13 cellular contexts compared by ENCODE assay signal in genomic region chr17:13735861-13736260, GRCh38.
"Had no signal": no experiment of that assay in that cellular context is flagged by ENCODE, and none has a peak within 500 bp of the region (broad histone marks: within the 10 kb centered on the region; RNA-seq: fewer than 3 reads in every experiment).

No MANE protein-coding gene starts in this region.

- H3K27ac Mint-ChIP-seq: activated naive CD8-positive, alpha-beta T cell treated with anti-CD3 and anti-CD28 coated beads, Interleukin-2, amount 50 U/mL, for 24 hours; activated T-helper 17 cell treated with anti-CD3 and anti-CD28 coated beads, Interleukin-2, amount 50 U/mL, for 72 hours had no signal

- H3K36me3 ChIP-seq: pancreas had no signal

- H3K9me3 Mint-ChIP-seq: activated T-helper 17 cell treated with anti-CD3 and anti-CD28 coated beads, Interleukin-2, amount 50 U/mL, for 72 hours had no signal

- H3K4me3 Mint-ChIP-seq: activated naive CD8-positive, alpha-beta T cell treated with anti-CD3 and anti-CD28 coated beads, Interleukin-2, amount 50 U/mL, for 24 hours; activated T-helper 17 cell treated with anti-CD3 and anti-CD28 coated beads, Interleukin-2, amount 50 U/mL, for 72 hours; neural crest cell had no signal

- H3K4me1 ChIP-seq: pancreas had no signal

- H3K27ac ChIP-seq: epithelial cell of prostate, pancreas had no signal

- ATAC-seq: activated naive CD8-positive, alpha-beta T cell treated with anti-CD3 and anti-CD28 coated beads, Interleukin-2, amount 50 U/mL, for 24 hours; activated T-helper 17 cell treated with anti-CD3 and anti-CD28 coated beads, Interleukin-2, amount 50 U/mL, for 72 hours; left lobe of liver; pancreas; sciatic nerve had no signal

- H3K4me3 ChIP-seq: pancreas had no signal

- DNase-seq: activated CD4-positive, alpha-beta T cell treated with anti-CD3 and anti-CD28 coated beads for 1 hour; activated CD4-positive, alpha-beta T cell treated with anti-CD3 and anti-CD28 coated beads, Interleukin-2, amount 50 U/mL, for 48 hours; activated naive CD4-positive, alpha-beta T cell treated with Interleukin-2 at 50 U/mL for 16 hours; activated naive CD8-positive, alpha-beta T cell treated with anti-CD3 and anti-CD28 coated beads, Interleukin-2, amount 50 U/mL, for 24 hours; hippocampal formation; pancreas; stimulated activated CD4-positive, alpha-beta T cell treated with anti-CD3 and anti-CD28 coated beads, Interleukin-1b, Interleukin-23, amount 100 ng/mL, for 48 hours; T1000 had no signal

- H3K4me1 Mint-ChIP-seq: activated naive CD8-positive, alpha-beta T cell treated with anti-CD3 and anti-CD28 coated beads, Interleukin-2, amount 50 U/mL, for 24 hours; activated T-helper 17 cell treated with anti-CD3 and anti-CD28 coated beads, Interleukin-2, amount 50 U/mL, for 72 hours; neural crest cell had no signal

- H3K27me3 Mint-ChIP-seq: activated naive CD8-positive, alpha-beta T cell treated with anti-CD3 and anti-CD28 coated beads, Interleukin-2, amount 50 U/mL, for 24 hours; activated T-helper 17 cell treated with anti-CD3 and anti-CD28 coated beads, Interleukin-2, amount 50 U/mL, for 72 hours had no signal

- H3K9me3 ChIP-seq: pancreas had no signal

- H3K27me3 ChIP-seq: pancreas had no signal
